Comparison of ENCODE assay signal across 31 cellular contexts in the genomic region with DNA sequence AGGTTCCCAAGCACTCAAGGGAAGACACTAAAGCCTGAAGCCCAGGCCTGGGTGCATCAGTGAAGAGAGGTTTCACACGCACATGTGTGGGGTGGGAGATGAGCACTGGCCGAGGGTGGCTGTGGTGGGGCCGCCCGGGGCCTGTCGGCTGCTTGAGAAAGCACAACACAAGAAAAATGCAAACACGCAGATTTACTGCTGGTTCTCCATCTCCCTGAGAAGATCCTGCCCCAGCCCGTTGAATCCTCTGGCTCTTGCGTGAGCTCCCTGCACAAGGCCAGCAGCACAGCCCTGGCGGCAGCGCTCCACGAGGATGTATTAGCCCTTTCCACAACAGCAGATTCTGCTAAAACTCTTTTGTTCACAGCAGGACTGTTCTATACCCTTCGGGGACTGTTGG. TPM values are rescaled to one million over a fixed set of nuclear protein-coding genes. Genes with fewer than 3 reads are reported as not detected.
"Had no signal": no experiment of that assay in that cellular context is flagged by ENCODE, and none has a peak within 500 bp of the region (broad histone marks: within the 10 kb centered on the region; RNA-seq: fewer than 3 reads in every experiment).

No MANE protein-coding gene starts in this region.

- H3K27me3 Mint-ChIP-seq: T-helper 17 cell had no signal

- H3K27ac ChIP-seq: colonic mucosa, heart left ventricle, right lobe of liver, thoracic aorta had no signal

- H3K36me3 ChIP-seq: colonic mucosa had no signal

- H3K36me3 Mint-ChIP-seq: activated naive CD4-positive, alpha-beta T cell treated with anti-CD3 and anti-CD28 coated beads, Interleukin-2, amount 50 U/mL, for 72 hours had no signal

- H3K4me3 ChIP-seq: colonic mucosa, dorsolateral prefrontal cortex, heart left ventricle, right lobe of liver, thoracic aorta had no signal

- ATAC-seq: activated naive CD4-positive, alpha-beta T cell treated with anti-CD3 and anti-CD28 coated beads, Interleukin-2, amount 50 U/mL, for 72 hours; activated T-helper 17 cell treated with anti-CD3 and anti-CD28 coated beads, Interleukin-2, amount 50 U/mL, for 72 hours; heart left ventricle; naive thymus-derived CD8-positive, alpha-beta T cell; right lobe of liver; T-helper 17 cell had no signal

- H3K4me3 Mint-ChIP-seq: activated CD4-positive, alpha-beta memory T cell treated with anti-CD3 and anti-CD28 coated beads, Interleukin-2, amount 10 ng/mL, durations not matched to agents 7 days and 5 days; activated CD4-positive, alpha-beta T cell treated with anti-CD3 and anti-CD28 coated beads, Interleukin-2, amount 10 ng/mL, durations not matched to agents 24 days and 14 days; activated T-cell treated with anti-CD3 and anti-CD28 coated beads, Interleukin-2, amount 50 U/mL, for 24 hours; activated T-helper 17 cell treated with anti-CD3 and anti-CD28 coated beads, Interleukin-2, amount 50 U/mL, for 72 hours; immature natural killer cell; naive thymus-derived CD8-positive, alpha-beta T cell; stimulated activated naive CD8-positive, alpha-beta T cell treated with anti-CD3 and anti-CD28 coated beads, Interleukin-15, Interleukin-2, amounts not matched to agents 100 ng/mL and 50 ng/mL, for 24 hours; T-helper 17 cell had no signal

- H3K27ac Mint-ChIP-seq: activated CD4-positive, alpha-beta memory T cell treated with anti-CD3 and anti-CD28 coated beads, Interleukin-2, amount 10 ng/mL, durations not matched to agents 7 days and 5 days; activated CD4-positive, alpha-beta T cell treated with anti-CD3 and anti-CD28 coated beads, Interleukin-2, amount 10 ng/mL, durations not matched to agents 24 days and 14 days; activated naive CD4-positive, alpha-beta T cell treated with anti-CD3 and anti-CD28 coated beads, Interleukin-2, amount 50 U/mL, for 72 hours; activated T-cell treated with anti-CD3 and anti-CD28 coated beads, Interleukin-2, amount 50 U/mL, for 24 hours; activated T-helper 17 cell treated with anti-CD3 and anti-CD28 coated beads, Interleukin-2, amount 50 U/mL, for 72 hours; immature natural killer cell; stimulated activated naive CD8-positive, alpha-beta T cell treated with anti-CD3 and anti-CD28 coated beads, Interleukin-15, Interleukin-2, amounts not matched to agents 100 ng/mL and 50 ng/mL, for 24 hours; T-helper 17 cell had no signal

- H3K9me3 ChIP-seq: colonic mucosa, heart left ventricle, right lobe of liver, thoracic aorta had no signal

- H3K4me1 ChIP-seq: colonic mucosa had no signal

- H3K9me3 Mint-ChIP-seq: activated CD4-positive, alpha-beta memory T cell treated with anti-CD3 and anti-CD28 coated beads, Interleukin-2, amount 10 ng/mL, durations not matched to agents 7 days and 5 days; activated naive CD4-positive, alpha-beta T cell treated with anti-CD3 and anti-CD28 coated beads, Interleukin-2, amount 50 U/mL, for 72 hours; activated T-cell treated with anti-CD3 and anti-CD28 coated beads, Interleukin-2, amount 50 U/mL, for 24 hours; activated T-helper 17 cell treated with anti-CD3 and anti-CD28 coated beads, Interleukin-2, amount 50 U/mL, for 72 hours; immature natural killer cell; naive thymus-derived CD8-positive, alpha-beta T cell; stimulated activated naive CD8-positive, alpha-beta T cell treated with anti-CD3 and anti-CD28 coated beads, Interleukin-15, Interleukin-2, amounts not matched to agents 100 ng/mL and 50 ng/mL, for 24 hours had no signal

- H3K27me3 ChIP-seq: colonic mucosa, dorsolateral prefrontal cortex, right lobe of liver had no signal

- DNase-seq: activated CD4-positive, alpha-beta memory T cell treated with anti-CD3 and anti-CD28 coated beads, Interleukin-2, amount 10 ng/mL, durations not matched to agents 7 days and 5 days; activated CD4-positive, alpha-beta T cell treated with anti-CD3 and anti-CD28 coated beads, Interleukin-2, amount 10 ng/mL, durations not matched to agents 24 days and 14 days; activated CD4-positive, CD25-positive, alpha-beta regulatory T cell treated with anti-CD3 and anti-CD28 coated beads, Interleukin-2, amount 50 U/mL, for 72 hours; activated CD8-positive, alpha-beta memory T cell treated with anti-CD3 and anti-CD28 coated beads, Interleukin-2, amount 50 U/mL, for 48 hours; activated gamma-delta T cell treated with Interleukin-2 at 50 U/mL for 16 hours; activated T-cell treated with anti-CD3 and anti-CD28 coated beads, Interleukin-2, amount 50 U/mL, for 24 hours; colonic mucosa; dorsolateral prefrontal cortex; effector memory CD4-positive, alpha-beta T cell; erythroblast; heart left ventricle; hypothalamus; immature natural killer cell; mesenchymal stem cell; stimulated activated CD4-positive, alpha-beta T cell treated with anti-CD3 and anti-CD28 coated beads, Interleukin-4, amount 100 ng/mL, for 1 hour; T-helper 17 cell; T1000; trophoblast cell had no signal

RNA-seq across cellular contexts. Expression of a gene that starts 21.8 kb away (rescaled TPM):
- total RNA-seq: activated CD4-positive, alpha-beta memory T cell treated with anti-CD3 and anti-CD28 coated beads, Interleukin-2, amount 10 ng/mL, durations not matched to agents 7 days and 5 days; activated CD4-positive, alpha-beta T cell treated with anti-CD3 and anti-CD28 coated beads, Interleukin-2, amount 10 ng/mL, durations not matched to agents 24 days and 14 days; activated naive CD4-positive, alpha-beta T cell treated with anti-CD3 and anti-CD28 coated beads, Interleukin-2, amount 50 U/mL, for 72 hours; activated T-helper 17 cell treated with anti-CD3 and anti-CD28 coated beads, Interleukin-2, amount 50 U/mL, for 72 hours; lower leg skin; osteoblast; renal cortical epithelial cell; right lobe of liver; skeletal muscle tissue; thoracic aorta had no signal
- polyA plus RNA-seq: heart left ventricle, immature natural killer cell had no signal

RNA-seq across cellular contexts. Expression of a gene that starts 32.3 kb away (rescaled TPM):
- total RNA-seq: activated CD4-positive, alpha-beta memory T cell treated with anti-CD3 and anti-CD28 coated beads, Interleukin-2, amount 10 ng/mL, durations not matched to agents 7 days and 5 days; activated CD4-positive, alpha-beta T cell treated with anti-CD3 and anti-CD28 coated beads, Interleukin-2, amount 10 ng/mL, durations not matched to agents 24 days and 14 days; activated naive CD4-positive, alpha-beta T cell treated with anti-CD3 and anti-CD28 coated beads, Interleukin-2, amount 50 U/mL, for 72 hours; activated T-helper 17 cell treated with anti-CD3 and anti-CD28 coated beads, Interleukin-2, amount 50 U/mL, for 72 hours; heart left ventricle; kidney epithelial cell; lower leg skin; naive thymus-derived CD8-positive, alpha-beta T cell; osteoblast; progenitor cell of endocrine pancreas; renal cortical epithelial cell; skeletal muscle tissue; subcutaneous adipose tissue; T-helper 17 cell; thoracic aorta had no signal
- polyA plus RNA-seq: heart left ventricle, immature natural killer cell had no signal
